In genomic region chr6:129725341-129725740, GRCh38 we compare ENCODE assay signal across 19 cellular contexts. TPM values are rescaled to one million over a fixed set of nuclear protein-coding genes. Genes with fewer than 3 reads are reported as not detected.
DNase-seq lines count a peak whose midpoint lies in the region; ATAC-seq, FAIRE-seq and TF ChIP-seq lines count a peak whose summit lies in the region.
"Had no signal": no experiment of that assay in that cellular context is flagged by ENCODE, and none has a peak within 500 bp of the region (broad histone marks: within the 10 kb centered on the region; RNA-seq: fewer than 3 reads in every experiment).

No MANE protein-coding gene starts in this region.

- H3K4me1 ChIP-seq in heart right ventricle (peaks cover 0 to 35% (median 0%) of the 10 kb centered on the region in 9 donors), IMR-90 (ENCODE audit: control insufficient read depth, insufficient read depth, low read length) (no peaks in the 10 kb centered on the region)

- no peak overlapping the region for H4K8ac ChIP-seq in IMR-90 (ENCODE audit: low read depth in 2 of 2, low read length in 2 of 2)

- intact Hi-C loops in left ventricle myocardium superior (cut with micrococcal nuclease) (no loop called here), heart right ventricle (cut with DNase I) (loop anchor here in 3 of 10 donors (5.0 to 10.0 kb wide), 4 partner anchors 51 to 123 kb away; no protein-coding TSS in a partner anchor), IMR-90 (cut with micrococcal nuclease) (no loop called here)

- H3K4me3 ChIP-seq in heart right ventricle (no peak overlapping the region), IMR-90 (ENCODE audit: insufficient read depth, low read depth, low read length) (no peak overlapping the region), bronchial epithelial cell (ENCODE audit: low read depth, low read length) (no peak overlapping the region)
- H3K4me3 ChIP-seq: GM12878, GM23248 had no signal

- no peak overlapping the region; the same call in 1 of the 2 replicates for H4K91ac ChIP-seq in IMR-90 (ENCODE audit: insufficient read depth, low read depth, low read length)

- no peaks in the 10 kb centered on the region for H3K27me3 Mint-ChIP-seq in stimulated activated memory B cell treated with anti-CD40 and anti-IgM and Interleukin-4, amounts not matched to agents 10 μg/mL and 1 μg/mL and 100 μg/mL, for 72 hours
- H3K27me3 Mint-ChIP-seq: CD4-positive, alpha-beta memory T cell had no signal

- no peak overlapping the region for H3K4me2 ChIP-seq in IMR-90 (ENCODE audit: low read depth, low read length)

- dilution Hi-C loops in IMR-90 (cut with HindIII; ENCODE audit: low sequenced_read_pairs, unreplicated experiment) = no loop called here

- no peak overlapping the region for H3K23ac ChIP-seq in IMR-90 (ENCODE audit: low read depth, low read length)

- H3K36me3 Mint-ChIP-seq in stimulated activated memory B cell treated with anti-CD40 and anti-IgM and Interleukin-4, amounts not matched to agents 10 μg/mL and 1 μg/mL and 100 μg/mL, for 72 hours = no peaks in the 10 kb centered on the region
- H3K36me3 Mint-ChIP-seq: CD4-positive, alpha-beta memory T cell had no signal

- TF ChIP-seq CTCF in heart right ventricle (IDR thresholded peaks at IDR 0.05) (no peak), IMR-90 (conservative IDR thresholded peaks at IDR 0.05; ENCODE audit: low read depth, low read length) (no peak), bronchial epithelial cell (IDR thresholded peaks at IDR 0.05; ENCODE audit: insufficient read depth, low read length, severe bottlenecking) (no peak)

- H3K56ac ChIP-seq in IMR-90 (ENCODE audit: extremely low read depth, insufficient read depth, low read length) = no peak overlapping the region

- H3K27ac ChIP-seq in heart right ventricle (no peak overlapping the region), IMR-90 (ENCODE audit: insufficient read depth, low read length) (no peak overlapping the region)
- H3K27ac ChIP-seq: GM23248 had no signal

- no peak overlapping the region for H2AK5ac ChIP-seq in IMR-90 (ENCODE audit: low read depth, low read length)

- H4K5ac ChIP-seq in IMR-90 (ENCODE audit: low read depth, low read length) = no peak overlapping the region

- H3K4me1 Mint-ChIP-seq in stimulated activated memory B cell treated with anti-CD40 and anti-IgM and Interleukin-4, amounts not matched to agents 10 μg/mL and 1 μg/mL and 100 μg/mL, for 72 hours = no peaks in the 10 kb centered on the region

- H2BK5ac ChIP-seq in IMR-90 (ENCODE audit: low read depth, low read length, poor library complexity, severe bottlenecking) = no peak overlapping the region

- no peak for TF ChIP-seq POLR2A in IMR-90 (IDR thresholded peaks at IDR 0.05; ENCODE audit: low read depth, low read length)

- no peak overlapping the region for H2BK20ac ChIP-seq in IMR-90 (ENCODE audit: low read depth, low read length)

- no peak overlapping the region; the same call in 1 of the 2 replicates for H3K14ac ChIP-seq in IMR-90 (replicated peaks; ENCODE audit: low read depth, low read length)

- no peaks in the 10 kb centered on the region for H3K9me3 Mint-ChIP-seq in stimulated activated memory B cell treated with anti-CD40 and anti-IgM and Interleukin-4, amounts not matched to agents 10 μg/mL and 1 μg/mL and 100 μg/mL, for 72 hours
- H3K9me3 Mint-ChIP-seq: CD4-positive, alpha-beta memory T cell had no signal

- H3K4ac ChIP-seq in IMR-90 (ENCODE audit: low read depth, low read length) = no peak overlapping the region

- no peak overlapping the region for H2AK9ac ChIP-seq in IMR-90 (replicated peaks; ENCODE audit: low read depth, low read length, poor library complexity)

- H3K4me3 Mint-ChIP-seq in stimulated activated memory B cell treated with anti-CD40 and anti-IgM and Interleukin-4, amounts not matched to agents 10 μg/mL and 1 μg/mL and 100 μg/mL, for 72 hours = no peak overlapping the region
- H3K4me3 Mint-ChIP-seq: CD4-positive, alpha-beta memory T cell had no signal

- H3K36me3 ChIP-seq in heart right ventricle (no peaks in the 10 kb centered on the region), IMR-90 (ENCODE audit: control insufficient read depth, insufficient read depth, low read length) (no peaks in the 10 kb centered on the region), bronchial epithelial cell (ENCODE audit: control insufficient read depth, insufficient read depth, low read length) (no peaks in the 10 kb centered on the region)

- DNase-seq in left ventricle myocardium superior (no peak), heart right ventricle (no peak), IMR-90 (no peak), bronchial epithelial cell (ENCODE audit: low read depth) (no peak)
- DNase-seq: C1 segment of cervical spinal cord; CD4-positive, alpha-beta memory T cell; COR-L47; DMS153; EL; GDM1; GM23248; H7; HCEC 1CT had no signal

- H2AFZ ChIP-seq in IMR-90 (replicated peaks; ENCODE audit: low read length, poor library complexity) = peak overlapping the region; percentile 47
- H2AFZ ChIP-seq: GM23248 had no signal

- H3K9me1 ChIP-seq in IMR-90 (ENCODE audit: insufficient read depth, low read length) = no peaks in the 10 kb centered on the region

- H2BK120ac ChIP-seq in IMR-90 (ENCODE audit: low read depth, low read length) = no peak overlapping the region

- peak; percentile 36 for FAIRE-seq in bronchial epithelial cell (lab: Jason Lieb, UNC)
- FAIRE-seq: GM12878, GM19239, H1 had no signal

- no peak overlapping the region for H3K9ac ChIP-seq in IMR-90 (ENCODE audit: low read depth, low read length)
- H3K9ac ChIP-seq: GM23248 had no signal

- H3K9me3 ChIP-seq in heart right ventricle = no peaks in the 10 kb centered on the region
- no peaks in the 10 kb centered on the region for H3K9me3 ChIP-seq in IMR-90 (ENCODE audit: control insufficient read depth, insufficient read depth, low read length)

- H2BK15ac ChIP-seq in IMR-90 (ENCODE audit: low read depth, low read length) = no peak overlapping the region

- no peaks in the 10 kb centered on the region for H4K20me1 ChIP-seq in IMR-90 (ENCODE audit: insufficient read depth, low read length)

- CTCF ChIA-PET in IMR-90 (lab: Yijun Ruan, JAX) = no interaction called here

- in situ Hi-C loops in IMR-90 (cut with MboI; ENCODE audit: low sequenced_read_pairs) = no loop called here

- ATAC-seq in left ventricle myocardium superior (peak; percentile 55), heart right ventricle (no peak), IMR-90 (ENCODE audit: low read depth) (no peak), SK-N-SH treated with all-trans-retinoic acid at 6 μM for 48 hours (no peak), HG02642 (IDR thresholded peaks at IDR 0.05; ENCODE audit: poor library complexity, unreplicated experiment) (no peak)
- ATAC-seq in stimulated activated memory B cell treated with anti-CD40 and anti-IgM and Interleukin-4, amounts not matched to agents 10 μg/mL and 1 μg/mL and 100 μg/mL, for 72 hours = no peak
- ATAC-seq: GM12878 had no signal

- WGBS in heart right ventricle, 2 donors = 59 to 76% methylated on average over 4 of the region's 4 CpGs
- no CpG with 5 or more reads among the region's 4 CpGs for WGBS in IMR-90 (ENCODE audit: extremely low coverage in 2 of 2, insufficient read length in 1 of 2), 2 experiments

- POLR2A ChIA-PET in IMR-90 (lab: Charles Lee; ENCODE audit: unreplicated experiment) = no interaction called here

- BruUV-seq in IMR-90 (replicated peaks; lab: Mats Ljungman, UMichigan) = no TSS peak

- no peak for TF ChIP-seq RAD21 in IMR-90 (IDR thresholded peaks at IDR 0.05; ENCODE audit: low read length)

- no peaks in the 10 kb centered on the region for H3K79me1 ChIP-seq in IMR-90 (ENCODE audit: low read depth in 1 of 2, low read length in 2 of 2)

- peak overlapping the region; percentile 41 for H3K27ac Mint-ChIP-seq in stimulated activated memory B cell treated with anti-CD40 and anti-IgM and Interleukin-4, amounts not matched to agents 10 μg/mL and 1 μg/mL and 100 μg/mL, for 72 hours
- H3K27ac Mint-ChIP-seq: CD4-positive, alpha-beta memory T cell had no signal

- no peak overlapping the region for H3K18ac ChIP-seq in IMR-90 (ENCODE audit: low read depth, low read length)

- no peaks in the 10 kb centered on the region for H3K27me3 ChIP-seq in heart right ventricle
- H3K27me3 ChIP-seq in IMR-90 (ENCODE audit: control insufficient read depth, insufficient read depth, low read length) = no peaks in the 10 kb centered on the region
- no peaks in the 10 kb centered on the region for H3K27me3 ChIP-seq in bronchial epithelial cell (ENCODE audit: control insufficient read depth, insufficient read depth, low read length)

TF ChIP-seq in IMR-90, 13 proteins besides CTCF, POLR2A, EP300 and RAD21 (continues in another document):
- TF ChIP-seq CEBPB (IDR thresholded peaks at IDR 0.05; ENCODE audit: low read depth, low read length) (no peak), FOS (IDR thresholded peaks at IDR 0.05; ENCODE audit: low read depth, low read length) (no peak), NFE2L2 (IDR thresholded peaks at IDR 0.05; ENCODE audit: low read depth, low read length) (no peak)

TF ChIP-seq in SK-N-SH treated with all-trans-retinoic acid at 6 μM for 48 hours, 23 proteins besides CTCF, POLR2A, EP300 and RAD21 (continues in another document):
- TF ChIP-seq RARB (CRISPR knock-in tag; IDR thresholded peaks at IDR 0.05) (no peak), CSDC2 (CRISPR knock-in tag; IDR thresholded peaks at IDR 0.05) (no peak), PPARA (CRISPR knock-in tag; IDR thresholded peaks at IDR 0.05; ENCODE audit: borderline replicate concordance) (no peak), CREB5 (CRISPR knock-in tag; IDR thresholded peaks at IDR 0.05; ENCODE audit: low read depth) (no peak), ZC3H10 (CRISPR knock-in tag; IDR thresholded peaks at IDR 0.05) (no peak), OSR1 (CRISPR knock-in tag; IDR thresholded peaks at IDR 0.05) (no peak), GLIS3 (CRISPR knock-in tag; IDR thresholded peaks at IDR 0.05) (no peak), BACH2 (CRISPR knock-in tag; IDR thresholded peaks at IDR 0.05; ENCODE audit: borderline replicate concordance) (no peak)

RNA-seq across cellular contexts. Expression of gene ARHGAP18, which starts 15.4 kb away (rescaled TPM):
- 5.7 TPM for total RNA-seq in left ventricle myocardium superior
- total RNA-seq in heart right ventricle = 10 to 100 TPM in 1 of 10 donors, 1 to 10 TPM in 9; 3.4 to 15.4 (median 4.2) TPM
- polyA plus RNA-seq in heart right ventricle = 1 to 10 TPM; 2.2 to 3.8 TPM
- 17.0 and 25.0 TPM in 2 replicates for total RNA-seq in IMR-90 (2012; rRNA removed)
- polyA plus RNA-seq in IMR-90 (2012; rRNA removed) = 5.0 and 6.2 TPM in 2 replicates
- polyA plus RNA-seq in IMR-90 (2012; cell fraction: cytosol; rRNA removed) = 1.0 and 1.2 TPM in 2 replicates
- polyA plus RNA-seq in IMR-90 (2012; cell fraction: nucleus; rRNA removed; ENCODE audit: low replicate concordance) = 0.46 and 3.5 TPM in 2 replicates
- 3.1 and 4.5 TPM in 2 replicates for total RNA-seq in bronchial epithelial cell
